8 cellular contexts compared by ENCODE assay signal in the genomic region with DNA sequence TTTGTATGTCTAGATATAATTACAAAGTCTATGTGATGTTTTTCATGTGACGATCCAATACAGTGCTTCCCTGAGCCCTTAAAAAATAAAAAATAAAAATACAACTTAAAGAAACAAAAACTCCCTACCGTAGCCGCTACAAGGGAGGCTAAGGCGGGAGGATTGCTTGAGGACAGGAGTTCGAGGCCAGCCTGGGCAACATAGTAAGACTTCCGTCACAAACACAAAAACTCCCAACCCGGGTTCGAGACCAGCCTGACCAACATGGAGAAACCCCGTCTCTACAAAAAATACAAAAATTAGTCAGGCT. TPM values are rescaled to one million over a fixed set of nuclear protein-coding genes. Genes with fewer than 3 reads are reported as not detected.
DNase-seq lines count a peak whose midpoint lies in the region; ATAC-seq and TF ChIP-seq lines count a peak whose summit lies in the region.

No MANE protein-coding gene starts in this region.

- H3K4ac ChIP-seq in trophoblast cell (ENCODE audit: low read depth, low read length): no peak overlapping the region

- H4K8ac ChIP-seq in trophoblast cell (ENCODE audit: low read depth, low read length): peak overlapping the region; percentile 64

- H3K18ac ChIP-seq in trophoblast cell (ENCODE audit: low read length): no peak overlapping the region

- no peaks in the 10 kb centered on the region for H3K27me3 ChIP-seq in RWPE2 (ENCODE audit: insufficient read depth, poor library complexity, severe bottlenecking)
- H3K27me3 ChIP-seq in esophagus squamous epithelium: peaks cover 0 to 11% (median 0%) of the 10 kb centered on the region in 4 donors
- no peaks in the 10 kb centered on the region for H3K27me3 ChIP-seq in trophoblast cell (ENCODE audit: insufficient read depth, low read length)

- peaks cover 5% of the 10 kb centered on the region; the same call in 1 of the 2 replicates for H3K4me1 ChIP-seq in ES-I3 (ENCODE audit: insufficient read depth, low read length)
- H3K4me1 ChIP-seq in RWPE2 (ENCODE audit: insufficient read depth, poor library complexity, severe bottlenecking): peaks cover 11% of the 10 kb centered on the region
- peaks cover 14 to 20% (median 16%) of the 10 kb centered on the region in 3 donors for H3K4me1 ChIP-seq in esophagus squamous epithelium
- peaks cover 4 to 8% of the 10 kb centered on the region in 2 experiments for H3K4me1 ChIP-seq in trophoblast cell (ENCODE audit: control insufficient read depth in 1 of 2, insufficient read depth in 2 of 2, low read length in 2 of 2)

- H4K91ac ChIP-seq in trophoblast cell (ENCODE audit: low read depth, low read length): peak overlapping the region; percentile 51

- H2AK5ac ChIP-seq in trophoblast cell (ENCODE audit: low read length): no peak overlapping the region

- no peak overlapping the region for H2BK120ac ChIP-seq in trophoblast cell (ENCODE audit: insufficient read depth, low read length, poor library complexity)

- no peaks in the 10 kb centered on the region for H3K79me1 ChIP-seq in trophoblast cell (ENCODE audit: low read length)

- H3K4me3 ChIP-seq in RWPE2 (ENCODE audit: severe bottlenecking) (peak overlapping the region; percentile 60), esophagus squamous epithelium (peak overlapping the region; percentile 51 to 78 (median 66)), trophoblast cell (ENCODE audit: low read depth, low read length) (peak overlapping the region; percentile 63)

- intact Hi-C loops in esophagus squamous epithelium (cut with DNase I): no loop called here

- DNase-seq in RWPE2 (ENCODE audit: low spot score) (no peak), esophagus squamous epithelium (lab: John Stamatoyannopoulos, UW) (no peak), trophoblast cell (peak in 1 of 2 donors; percentile 7), DMS79 (lab: John Stamatoyannopoulos, UW) (no peak), C1 segment of cervical spinal cord (lab: John Stamatoyannopoulos, UW) (no peak), DMS53 (lab: John Stamatoyannopoulos, UW) (no peak), NCI-H1694 treated with DMSO at 0.1 percent for 48 hours (lab: John Stamatoyannopoulos, UW) (no peak)

- no peak overlapping the region for H2BK12ac ChIP-seq in trophoblast cell (ENCODE audit: low read length)

- H2BK5ac ChIP-seq in trophoblast cell (ENCODE audit: low read depth, low read length, poor library complexity): no peak overlapping the region

- H4K12ac ChIP-seq in trophoblast cell (ENCODE audit: low read depth, low read length): no peak overlapping the region

- H3K4me2 ChIP-seq in trophoblast cell (ENCODE audit: low read length): peak overlapping the region; percentile 71

- H3K36me3 ChIP-seq in ES-I3 (ENCODE audit: insufficient read depth, low read length) (peaks cover 4% of the 10 kb centered on the region; the same call in 1 of the 2 replicates), RWPE2 (ENCODE audit: low read depth) (peaks cover 14% of the 10 kb centered on the region), esophagus squamous epithelium (no peaks in the 10 kb centered on the region), trophoblast cell (ENCODE audit: control insufficient read depth in 1 of 2, insufficient read depth in 2 of 2, low read length in 2 of 2) (no peaks in the 10 kb centered on the region)

- TF ChIP-seq CTCF in RWPE2 (IDR thresholded peaks at IDR 0.05; ENCODE audit: poor library complexity, severe bottlenecking): no peak
- no peak for TF ChIP-seq CTCF in esophagus squamous epithelium (IDR thresholded peaks at IDR 0.05)

- no peak for ATAC-seq in RWPE2 (ENCODE audit: low read depth)

- no peak overlapping the region for H3K14ac ChIP-seq in trophoblast cell (ENCODE audit: low read length)

- 55 to 64% methylated on average over 9 of the region's 9 CpGs for WGBS in esophagus squamous epithelium, 2 donors
- no CpG with 5 or more reads among the region's 9 CpGs for WGBS in trophoblast cell (ENCODE audit: extremely low coverage, insufficient coverage, insufficient read length)

- H3K9ac ChIP-seq in ES-I3 (ENCODE audit: low read depth, low read length) (peak overlapping the region; percentile 53), trophoblast cell (ENCODE audit: low read length) (no peak overlapping the region)

- H3K27ac ChIP-seq in RWPE2 (ENCODE audit: poor library complexity, severe bottlenecking): peak overlapping the region; percentile 13
- H3K27ac ChIP-seq in esophagus squamous epithelium: peak overlapping the region in 2 of 4 donors; percentile 57 to 73
- no peak overlapping the region for H3K27ac ChIP-seq in trophoblast cell (ENCODE audit: low read depth, low read length)

- no peak overlapping the region for H3K23ac ChIP-seq in trophoblast cell (ENCODE audit: low read length)

- peaks cover 3% of the 10 kb centered on the region for H3K79me2 ChIP-seq in trophoblast cell (ENCODE audit: control insufficient read depth, insufficient read depth, low read length, poor library complexity)

- TF ChIP-seq POLR2A in esophagus squamous epithelium (IDR thresholded peaks at IDR 0.05): no peak

- no peaks in the 10 kb centered on the region for H3K9me3 ChIP-seq in ES-I3 (ENCODE audit: control insufficient read depth, insufficient read depth, low read length)
- no peaks in the 10 kb centered on the region for H3K9me3 ChIP-seq in RWPE2 (ENCODE audit: severe bottlenecking)
- no peaks in the 10 kb centered on the region for H3K9me3 ChIP-seq in esophagus squamous epithelium
- H3K9me3 ChIP-seq in trophoblast cell (ENCODE audit: insufficient read depth, low read depth, low read length): no peaks in the 10 kb centered on the region

- peak overlapping the region; percentile 86 for H2AFZ ChIP-seq in trophoblast cell (ENCODE audit: insufficient read depth, low read length, poor library complexity)

RNA-seq across cellular contexts. Expression of gene CDKN3, which starts 0.7 kb away (rescaled TPM):
- 10 to 100 TPM in 2 of 4 donors, 1 to 10 TPM in 2; 7.4 to 25.4 (median 15.6) TPM for total RNA-seq in esophagus squamous epithelium
- 33.7 and 35.6 TPM in 2 replicates for polyA plus RNA-seq in trophoblast cell (2013)

RNA-seq across cellular contexts. Expression of gene CNIH1, which starts 45.0 kb away (rescaled TPM):
- total RNA-seq in esophagus squamous epithelium: 100 to 1,000 TPM in 3 of 4 donors, 10 to 100 TPM in 1; 95.1 to 204 (median 164) TPM
- 86.6 and 86.7 TPM in 2 replicates for polyA plus RNA-seq in trophoblast cell (2013)
